ENCODE assay signal across 24 cellular contexts in the genomic region with DNA sequence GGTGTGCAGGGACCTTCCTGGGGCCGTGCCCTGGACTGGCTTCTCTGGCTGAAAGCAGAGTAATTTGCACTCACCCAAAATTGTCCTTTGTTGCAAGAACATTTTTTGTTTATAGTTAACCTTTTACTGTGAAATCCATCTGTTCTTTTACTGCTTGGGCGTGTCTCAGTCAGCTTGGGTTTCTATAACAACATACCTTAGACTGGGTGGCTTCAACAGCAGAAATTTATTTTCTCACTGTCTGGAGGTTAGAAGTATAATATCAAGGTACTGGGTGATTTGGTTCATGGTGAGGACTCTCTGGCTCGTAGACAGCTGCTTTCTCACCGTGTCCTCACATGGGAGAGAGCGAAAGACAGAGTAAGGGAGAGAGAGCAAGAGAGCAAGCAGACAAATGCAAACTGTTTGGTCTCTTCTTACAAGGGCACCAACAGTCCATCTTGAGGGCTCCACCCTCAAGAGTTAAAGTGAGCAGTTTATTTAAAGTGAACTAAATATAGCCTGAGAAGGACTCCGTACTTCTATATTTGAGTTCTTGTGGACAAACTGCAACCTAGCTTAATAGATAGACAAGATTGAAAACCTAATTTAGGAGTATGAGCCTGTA.
DNase-seq lines count a peak whose midpoint lies in the region; ATAC-seq and TF ChIP-seq lines count a peak whose summit lies in the region.
"Had no signal": no experiment of that assay in that cellular context is flagged by ENCODE, and none has a peak within 500 bp of the region (broad histone marks: within the 10 kb centered on the region; RNA-seq: fewer than 3 reads in every experiment).

No MANE protein-coding gene starts in this region.

- peaks cover 10 to 19% of the 10 kb centered on the region in 2 donors for H3K36me3 Mint-ChIP-seq in activated naive CD4-positive, alpha-beta T cell treated with anti-CD3 and anti-CD28 coated beads, Interleukin-2, amount 50 U/mL, for 72 hours
- H3K36me3 Mint-ChIP-seq: CD8-positive, alpha-beta memory T cell; T-cell had no signal

- peaks cover 9 to 11% of the 10 kb centered on the region in 2 donors for H3K9me3 Mint-ChIP-seq in activated naive CD4-positive, alpha-beta T cell treated with anti-CD3 and anti-CD28 coated beads, Interleukin-2, amount 50 U/mL, for 72 hours

- TF ChIP-seq CTCF in C4-2B (conservative IDR thresholded peaks at IDR 0.05) (no peak), VCaP (conservative IDR thresholded peaks at IDR 0.05) (no peak), mucosa of descending colon (IDR thresholded peaks at IDR 0.05) (no peak)

- no peak overlapping the region for H3K4me3 ChIP-seq in mucosa of descending colon
- H3K4me3 ChIP-seq: A549, BLaER1, GM23338 had no signal

- peak overlapping the region; percentile 27; the same call in 1 of the 2 replicates for H3K27ac ChIP-seq in C4-2B
- H3K27ac ChIP-seq in VCaP = peak overlapping the region; percentile 51
- H3K27ac ChIP-seq: A549, BLaER1 had no signal

- DNase-seq in LoVo (ENCODE audit: low spot score) = peak; percentile 11
- DNase-seq in mucosa of descending colon = peak in 2 of 3 donors; percentile 29 to 37
- no peak for DNase-seq in AML-193 (lab: John Stamatoyannopoulos, UW)
- no peak for DNase-seq in hippocampal formation (lab: John Stamatoyannopoulos, UW)
- no peak for DNase-seq in activated naive CD4-positive, alpha-beta T cell treated with anti-CD3 and anti-CD28 coated beads, Interleukin-2, amount 50 U/mL, for 72 hours (ENCODE audit: low spot score in 2 of 2)
- DNase-seq in SIG-M5 treated with dmso at 0.1 percent for 504 hours (lab: John Stamatoyannopoulos, UW; ENCODE audit: unreplicated experiment) = no peak
- DNase-seq: CD8-positive, alpha-beta memory T cell; KBM-7; NCI-H1048; NCI-H1436; NCI-H2029; NCI-H446 treated with DMSO at 0.1 percent for 48 hours; NCI-H774; OCI-M1; SHP77 treated with DMSO at 0.1 percent for 48 hours; T-cell had no signal

- peak; percentile 86 for ATAC-seq in mucosa of descending colon
- ATAC-seq in activated naive CD4-positive, alpha-beta T cell treated with anti-CD3 and anti-CD28 coated beads, Interleukin-2, amount 50 U/mL, for 72 hours = no peak
- ATAC-seq: A549, GM23338, HCT116, HepG2, SK-N-SH treated with all-trans-retinoic acid at 6 μM for 48 hours, T-cell had no signal

- intact Hi-C loops in mucosa of descending colon (cut with DNase I, micrococcal nuclease) = no loop called here

- no peaks in the 10 kb centered on the region for H3K9me3 ChIP-seq in mucosa of descending colon

- no peaks in the 10 kb centered on the region for H3K4me1 ChIP-seq in mucosa of descending colon (ENCODE audit: low read depth)
- H3K4me1 ChIP-seq: A549, BLaER1 had no signal

- no peaks in the 10 kb centered on the region for H3K36me3 ChIP-seq in mucosa of descending colon (ENCODE audit: low read depth)
- H3K36me3 ChIP-seq: BLaER1 had no signal

- no peak overlapping the region for H3K27ac Mint-ChIP-seq in activated naive CD4-positive, alpha-beta T cell treated with anti-CD3 and anti-CD28 coated beads, Interleukin-2, amount 50 U/mL, for 72 hours
- H3K27ac Mint-ChIP-seq: CD8-positive, alpha-beta memory T cell; GM23338; T-cell had no signal

Comparison
In these comparisons a context has a peak if more than half of its experiments do, and no peak if none do; other contexts are left out.
1. DNase-seq: peak in LoVo (single experiment) and mucosa of descending colon (2 of 3); none in AML-193 (0 of 2), hippocampal formation (0 of 2), activated naive CD4-positive, alpha-beta T cell treated with anti-CD3 and anti-CD28 coated beads, Interleukin-2, amount 50 U/mL, for 72 hours (0 of 2) and SIG-M5 treated with dmso at 0.1 percent for 504 hours (single experiment).